Comparison of ENCODE assay signal across 18 cellular contexts in the genomic region with DNA sequence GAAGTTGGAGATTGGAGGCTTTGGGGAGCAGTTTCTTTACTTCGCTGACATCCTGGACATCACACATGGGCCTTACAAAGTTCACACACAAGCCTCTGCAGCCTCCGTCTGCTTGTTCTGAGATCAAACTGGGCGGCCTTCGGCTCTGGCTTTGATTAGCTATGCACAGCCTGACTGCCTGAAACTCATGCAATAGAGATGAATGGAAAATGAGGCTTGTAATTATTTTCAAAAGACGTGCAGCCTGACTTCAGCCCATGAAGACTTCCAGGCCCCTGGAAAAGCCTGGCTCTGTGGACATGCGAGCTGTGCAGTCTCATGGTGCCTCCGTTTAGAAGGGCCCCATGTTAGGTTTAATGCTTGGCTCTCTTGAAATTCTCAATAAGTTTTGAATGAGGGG.
DNase-seq lines count a peak whose midpoint lies in the region; TF ChIP-seq lines count a peak whose summit lies in the region.
"Had no signal": no experiment of that assay in that cellular context is flagged by ENCODE, and none has a peak within 500 bp of the region (broad histone marks: within the 10 kb centered on the region; RNA-seq: fewer than 3 reads in every experiment).

No MANE protein-coding gene starts in this region.

- no peaks in the 10 kb centered on the region for H3K36me3 ChIP-seq in stomach smooth muscle (ENCODE audit: control insufficient read depth in 2 of 2, insufficient read depth in 2 of 2, low read length in 2 of 2)
- H3K36me3 ChIP-seq: BE2C, BLaER1 had no signal

- no peaks in the 10 kb centered on the region for H3K4me1 ChIP-seq in stomach smooth muscle (ENCODE audit: control insufficient read depth, insufficient read depth, low read length)
- H3K4me1 ChIP-seq: BLaER1, Caco-2 had no signal

- no peaks in the 10 kb centered on the region for H3K9me3 ChIP-seq in stomach smooth muscle (ENCODE audit: control insufficient read depth in 2 of 2, low read length in 2 of 2)
- H3K9me3 ChIP-seq: BE2C, Caco-2 had no signal

- H3K27me3 ChIP-seq in stomach smooth muscle (ENCODE audit: control insufficient read depth in 1 of 2, insufficient read depth in 2 of 2, low read length in 2 of 2) = no peaks in the 10 kb centered on the region
- H3K27me3 ChIP-seq: BE2C, BLaER1 had no signal

- H3K27ac ChIP-seq in coronary artery = no peak overlapping the region
- peak overlapping the region; percentile 18 for H3K27ac ChIP-seq in stomach smooth muscle (ENCODE audit: low read length)
- H3K27ac ChIP-seq: BLaER1 had no signal

- TF ChIP-seq CTCF in coronary artery (IDR thresholded peaks at IDR 0.05) = no peak

- H3K4me3 ChIP-seq in coronary artery (no peak overlapping the region), stomach smooth muscle (ENCODE audit: low read length in 2 of 2) (no peak overlapping the region)
- H3K4me3 ChIP-seq: BLaER1 had no signal

- DNase-seq in coronary artery (ENCODE audit: low spot score) = peak; percentile 3
- peak; percentile 23 for DNase-seq in islet precursor cell
- no peak for DNase-seq in COLO829 (ENCODE audit: low spot score)
- DNase-seq in NCI-H2029 (lab: John Stamatoyannopoulos, UW) = no peak
- DNase-seq in HuH-7 (ENCODE audit: low spot score) = no peak
- DNase-seq: 8988T; ACHN; BE2C; C1 segment of cervical spinal cord; Calu3; CD4-positive, alpha-beta memory T cell; CD4-positive, CD25-positive, alpha-beta regulatory T cell; CD8-positive, alpha-beta memory T cell; DMS79 treated with DMSO at 0.1 percent for 48 hours; GF-D8 had no signal

- H3K9ac ChIP-seq in stomach smooth muscle (ENCODE audit: low read length in 2 of 2) = no peak overlapping the region
- H3K9ac ChIP-seq: BLaER1 had no signal

Comparison
In these comparisons a context has a peak if more than half of its experiments do, and no peak if none do; other contexts are left out.
1. DNase-seq: peak in coronary artery (single experiment) and islet precursor cell (single experiment); none in COLO829 (single experiment), NCI-H2029 (single experiment) and HuH-7 (single experiment).